Comparison of ENCODE assay signal across 8 cellular contexts in the genomic region with DNA sequence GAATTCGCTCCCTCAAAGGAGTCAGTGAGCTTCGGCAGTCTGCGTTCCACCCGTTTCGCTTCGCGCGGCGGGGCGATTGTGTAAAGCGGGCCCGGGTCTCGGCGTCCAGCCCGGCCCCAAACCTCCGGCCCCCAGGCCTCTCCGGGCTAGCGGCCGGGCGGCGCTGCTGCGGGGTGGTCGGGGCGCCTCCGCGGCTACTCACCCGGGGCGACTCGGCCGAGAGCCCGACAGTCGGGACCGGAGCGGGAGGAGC. TPM values are rescaled to one million over a fixed set of nuclear protein-coding genes. Genes with fewer than 3 reads are reported as not detected.
DNase-seq lines count a peak whose midpoint lies in the region; ATAC-seq and TF ChIP-seq lines count a peak whose summit lies in the region.

No MANE protein-coding gene starts in this region.

- peaks cover 8% of the 10 kb centered on the region for H3K9me3 Mint-ChIP-seq in glutamatergic neuron (ENCODE audit: unreplicated experiment)

- ATAC-seq in GM18858 (IDR thresholded peaks at IDR 0.05; ENCODE audit: unreplicated experiment) (peak; percentile 3), T-helper 17 cell (no peak), gastrocnemius medialis (peak in 1 of 2 donors; percentile 23)

- no peak for DNase-seq in T-helper 17 cell
- DNase-seq in glutamatergic neuron: no peak
- no peak for DNase-seq in gastrocnemius medialis
- DNase-seq in NCI-H2081 treated with DMSO at 0.1 percent for 48 hours (lab: John Stamatoyannopoulos, UW): no peak
- no peak for DNase-seq in iPS-NIHi11 (ENCODE audit: low spot score)
- DNase-seq in NCI-H526 (lab: John Stamatoyannopoulos, UW): no peak
- no peak for DNase-seq in NCI-H446 (lab: John Stamatoyannopoulos, UW)

- H3K36me3 Mint-ChIP-seq in T-helper 17 cell (ENCODE audit: low read depth): peaks cover 5% of the 10 kb centered on the region
- H3K36me3 Mint-ChIP-seq in glutamatergic neuron (ENCODE audit: unreplicated experiment): no peaks in the 10 kb centered on the region

- peak in 1 of 2 donors; percentile 15 for TF ChIP-seq POLR2A in gastrocnemius medialis (IDR thresholded peaks at IDR 0.05)

- peak overlapping the region; percentile 74 to 88 (median 86) for H3K27ac ChIP-seq in gastrocnemius medialis

- peaks cover 0 to 5% of the 10 kb centered on the region in 2 donors for H3K4me1 ChIP-seq in gastrocnemius medialis

- H3K9me3 ChIP-seq in T-helper 17 cell (ENCODE audit: control insufficient read depth, low read length, poor library complexity, severe bottlenecking): no peaks in the 10 kb centered on the region
- no peaks in the 10 kb centered on the region for H3K9me3 ChIP-seq in gastrocnemius medialis

- H3K4me1 Mint-ChIP-seq in T-helper 17 cell (peaks cover 6% of the 10 kb centered on the region), glutamatergic neuron (ENCODE audit: low read depth, unreplicated experiment) (peaks cover 22% of the 10 kb centered on the region)

- peaks cover 60% of the 10 kb centered on the region for H3K27me3 Mint-ChIP-seq in T-helper 17 cell
- peaks cover 19% of the 10 kb centered on the region for H3K27me3 Mint-ChIP-seq in glutamatergic neuron (ENCODE audit: unreplicated experiment)

- intact Hi-C loops in gastrocnemius medialis (cut with DNase I; ENCODE audit: low total_unique reads): loop anchor here (2.0 kb wide), 2 partner anchors 37 to 45 kb away; partner anchors contain the start of genes ACTR8 and SELENOK

- H3K4me3 Mint-ChIP-seq in T-helper 17 cell: peak overlapping the region; percentile 70
- H3K4me3 Mint-ChIP-seq in glutamatergic neuron (ENCODE audit: unreplicated experiment): peak overlapping the region; percentile 76

- TF ChIP-seq CTCF in glutamatergic neuron (IDR thresholded peaks at IDR 0.05; ENCODE audit: partially characterized antibody, unreplicated experiment) (no peak), gastrocnemius medialis (IDR thresholded peaks at IDR 0.05 in 4 of 5, conservative IDR thresholded peaks at IDR 0.05 in 1 of 5) (no peak)

- in situ Hi-C loops in gastrocnemius medialis (cut with MboI; ENCODE audit: low sequenced_read_pairs in 4 of 4): no loop called here

- H3K4me3 ChIP-seq in gastrocnemius medialis: peak overlapping the region; percentile 67 to 82 (median 74)

- no peaks in the 10 kb centered on the region for H3K36me3 ChIP-seq in gastrocnemius medialis

- H3K27me3 ChIP-seq in gastrocnemius medialis: no peaks in the 10 kb centered on the region

- no peak overlapping the region for H3K27ac Mint-ChIP-seq in T-helper 17 cell
- no peak overlapping the region for H3K27ac Mint-ChIP-seq in glutamatergic neuron (ENCODE audit: unreplicated experiment)

RNA-seq across cellular contexts. Expression of gene CHDH, which starts 0.4 kb away (rescaled TPM):
- total RNA-seq in T-helper 17 cell (under 1 TPM; 0.50 to 0.94 TPM), glutamatergic neuron (ENCODE audit: unreplicated experiment) (0.61 TPM), gastrocnemius medialis (1 to 10 TPM; 3.1 to 6.5 (median 3.6) TPM)

RNA-seq across cellular contexts. Expression of gene IL17RB, which starts 0.6 kb away (rescaled TPM):
- total RNA-seq in T-helper 17 cell: under 1 TPM; 0.44 to 0.75 TPM
- 0.78 TPM for total RNA-seq in glutamatergic neuron (ENCODE audit: unreplicated experiment)
- total RNA-seq in gastrocnemius medialis: 1 to 10 TPM in 2 of 4 donors, under 1 TPM in 2; 0.41 to 1.4 (median 0.79) TPM

RNA-seq across cellular contexts. Expression of gene ACTR8, which starts 36.1 kb away (rescaled TPM):
- total RNA-seq in T-helper 17 cell: 10 to 100 TPM; 15.7 to 21.2 TPM
- total RNA-seq in glutamatergic neuron (ENCODE audit: unreplicated experiment): 59.4 TPM
- 10 to 100 TPM; 13.6 to 24.9 (median 19.8) TPM for total RNA-seq in gastrocnemius medialis

RNA-seq across cellular contexts. Expression of gene SELENOK, which starts 45.9 kb away (rescaled TPM):
- total RNA-seq in T-helper 17 cell: 100 to 1,000 TPM; 114 to 121 TPM
- 39.4 TPM for total RNA-seq in glutamatergic neuron (ENCODE audit: unreplicated experiment)
- total RNA-seq in gastrocnemius medialis: 10 to 100 TPM; 73.1 to 95.4 (median 80.8) TPM
